ENCODE assay signal across 11 cellular contexts in genomic region chr2:128624425-128624795, GRCh38.
DNase-seq lines count a peak whose midpoint lies in the region; ATAC-seq and TF ChIP-seq lines count a peak whose summit lies in the region.
"Had no signal": no experiment of that assay in that cellular context is flagged by ENCODE, and none has a peak within 500 bp of the region (broad histone marks: within the 10 kb centered on the region; RNA-seq: fewer than 3 reads in every experiment).

No MANE protein-coding gene starts in this region.

- H3K36me3 ChIP-seq in A673 (ENCODE audit: insufficient read depth, low read length, poor library complexity, severe bottlenecking) (no peaks in the 10 kb centered on the region), mesenchymal stem cell (ENCODE audit: control insufficient read depth in 1 of 2, insufficient read depth in 2 of 2, low read depth in 1 of 2, low read length in 2 of 2) (no peaks in the 10 kb centered on the region)

- H3K9ac ChIP-seq in mesenchymal stem cell (ENCODE audit: low read length) = peak overlapping the region; percentile 29

- peaks cover 16% of the 10 kb centered on the region for H3K4me1 ChIP-seq in A673 (ENCODE audit: insufficient read depth, low read length, poor library complexity, severe bottlenecking)
- peaks cover 13% of the 10 kb centered on the region for H3K4me1 ChIP-seq in mesenchymal stem cell (ENCODE audit: control insufficient read depth, insufficient read depth, low read depth, low read length)

- H3K23ac ChIP-seq in mesenchymal stem cell (ENCODE audit: low read length in 2 of 2) = no peak overlapping the region

- H2AK5ac ChIP-seq in mesenchymal stem cell (ENCODE audit: low read length, severe bottlenecking) = no peak overlapping the region

- no peak for TF ChIP-seq CTCF in A673 (conservative IDR thresholded peaks at IDR 0.05; ENCODE audit: low read depth, low read length)
- no peak for TF ChIP-seq CTCF in activated CD8-positive, alpha-beta T cell treated with anti-CD3 and anti-CD28 coated beads for 36 hours (IDR thresholded peaks at IDR 0.05)
- TF ChIP-seq CTCF in omental fat pad (IDR thresholded peaks at IDR 0.05) = no peak

- peaks cover 17% of the 10 kb centered on the region for H3K4me1 Mint-ChIP-seq in activated CD8-positive, alpha-beta T cell treated with anti-CD3 and anti-CD28 coated beads for 36 hours (ENCODE audit: low read depth)

- CTCF ChIA-PET in A673 (lab: Charles Lee) = no interaction called here
- CTCF ChIA-PET in activated CD8-positive, alpha-beta T cell treated with anti-CD3 and anti-CD28 coated beads for 36 hours (lab: Charles Lee) = no interaction called here

- H3K27ac Mint-ChIP-seq in activated CD8-positive, alpha-beta T cell treated with anti-CD3 and anti-CD28 coated beads for 36 hours = peak overlapping the region; percentile 47

- no peak overlapping the region for H2BK120ac ChIP-seq in mesenchymal stem cell (ENCODE audit: low read depth, low read length)

- 91% methylated on average over 10 of the region's 10 CpGs for WGBS in mesenchymal stem cell

- intact Hi-C loops in A673 (cut with micrococcal nuclease; ENCODE audit: unreplicated experiment) = no loop called here
- intact Hi-C loops in activated CD8-positive, alpha-beta T cell treated with anti-CD3 and anti-CD28 coated beads for 36 hours (cut with micrococcal nuclease) = no loop called here

- H2BK5ac ChIP-seq in mesenchymal stem cell (ENCODE audit: low read depth, low read length, poor library complexity, severe bottlenecking) = no peak overlapping the region

- peak overlapping the region in 1 of 2 experiments; percentile 10 for H2BK12ac ChIP-seq in mesenchymal stem cell (ENCODE audit: low read length in 2 of 2)

- peak overlapping the region; percentile 16 for H4K8ac ChIP-seq in mesenchymal stem cell (ENCODE audit: low read length)

- no peak overlapping the region for H2AFZ ChIP-seq in mesenchymal stem cell (ENCODE audit: low read depth, low read length)

- H2BK15ac ChIP-seq in mesenchymal stem cell (ENCODE audit: low read depth, poor library complexity, severe bottlenecking) = no peak overlapping the region

- H3K27ac ChIP-seq in A673 (ENCODE audit: low read depth, low read length, poor library complexity, severe bottlenecking) = peak overlapping the region; percentile 65
- no peak overlapping the region for H3K27ac ChIP-seq in mesenchymal stem cell (ENCODE audit: low read length, poor library complexity, severe bottlenecking)

- POLR2A ChIA-PET in A673 (lab: Charles Lee; ENCODE audit: low non-redundant PET) = no interaction called here
- POLR2A ChIA-PET in activated CD8-positive, alpha-beta T cell treated with anti-CD3 and anti-CD28 coated beads for 36 hours (lab: Charles Lee) = interaction anchor here (1.0 kb wide), 1 partner anchor 29 kb away, joined by 3 read pairs; no protein-coding TSS in a partner anchor

- no peak overlapping the region for H3K4me3 Mint-ChIP-seq in activated CD8-positive, alpha-beta T cell treated with anti-CD3 and anti-CD28 coated beads for 36 hours

- no peaks in the 10 kb centered on the region for H3K9me3 Mint-ChIP-seq in activated CD8-positive, alpha-beta T cell treated with anti-CD3 and anti-CD28 coated beads for 36 hours

- no peak overlapping the region for H3K18ac ChIP-seq in mesenchymal stem cell (ENCODE audit: low read depth in 1 of 2, low read length in 2 of 2)

- no peak overlapping the region for H4K91ac ChIP-seq in mesenchymal stem cell (ENCODE audit: low read length)

- no peaks in the 10 kb centered on the region for H3K36me3 Mint-ChIP-seq in activated CD8-positive, alpha-beta T cell treated with anti-CD3 and anti-CD28 coated beads for 36 hours (ENCODE audit: low read depth)

- H3K27me3 Mint-ChIP-seq in activated CD8-positive, alpha-beta T cell treated with anti-CD3 and anti-CD28 coated beads for 36 hours = no peaks in the 10 kb centered on the region

- H3K79me1 ChIP-seq in mesenchymal stem cell (replicated peaks; ENCODE audit: low read length, poor library complexity, severe bottlenecking) = no peaks in the 10 kb centered on the region

- no peak for DNase-seq in A673 (ENCODE audit: low spot score)
- DNase-seq in activated CD8-positive, alpha-beta T cell treated with anti-CD3 and anti-CD28 coated beads for 36 hours = peak; percentile 46
- DNase-seq in mesenchymal stem cell = no peak
- DNase-seq in omental fat pad (ENCODE audit: low spot score) = no peak
- no peak for DNase-seq in DMS53 treated with DMSO at 0.1 percent for 48 hours (lab: John Stamatoyannopoulos, UW; ENCODE audit: unreplicated experiment)
- DNase-seq: activated CD4-positive, alpha-beta T cell treated with anti-CD3 and anti-CD28 coated beads, Interleukin-2, amount 50 U/mL, for 1 hour; cortex of kidney; DMS79 treated with DMSO at 0.1 percent for 48 hours had no signal

- ATAC-seq in GM21381 (IDR thresholded peaks at IDR 0.05; ENCODE audit: unreplicated experiment) (peak; percentile 7), GM18511 (IDR thresholded peaks at IDR 0.05; ENCODE audit: unreplicated experiment) (no peak), omental fat pad (ENCODE audit: low FRiP score) (no peak), GM19324 (IDR thresholded peaks at IDR 0.05; ENCODE audit: low FRiP score, unreplicated experiment) (no peak)
- peak; percentile 69 for ATAC-seq in activated CD8-positive, alpha-beta T cell treated with anti-CD3 and anti-CD28 coated beads for 36 hours

- no peaks in the 10 kb centered on the region for H3K9me3 ChIP-seq in A673 (ENCODE audit: low read depth, low read length, poor library complexity, severe bottlenecking)
- H3K9me3 ChIP-seq in mesenchymal stem cell (ENCODE audit: control insufficient read depth, low read length) = no peaks in the 10 kb centered on the region

- H3K4me2 ChIP-seq in mesenchymal stem cell (ENCODE audit: low read length, poor library complexity, severe bottlenecking) = no peak overlapping the region

- H3K14ac ChIP-seq in mesenchymal stem cell (ENCODE audit: low read length in 2 of 2) = peak overlapping the region in 1 of 2 experiments; percentile 59

- BruUV-seq in A673 (replicated peaks; lab: Mats Ljungman, UMichigan) = no TSS peak

- H3K4me3 ChIP-seq in A673 (ENCODE audit: low read depth, low read length, poor library complexity, severe bottlenecking) (no peak overlapping the region), mesenchymal stem cell (ENCODE audit: insufficient read depth in 1 of 2, low read depth in 1 of 2, low read length in 2 of 2) (no peak overlapping the region)

- H3K27me3 ChIP-seq in A673 (replicated peaks; ENCODE audit: insufficient read depth, low read depth, low read length, poor library complexity) (no peaks in the 10 kb centered on the region), mesenchymal stem cell (ENCODE audit: control insufficient read depth in 1 of 2, insufficient read depth in 1 of 2, low read length in 2 of 2) (peaks cover 21 to 38% of the 10 kb centered on the region in 2 experiments)

- no peak overlapping the region for H3K4ac ChIP-seq in mesenchymal stem cell (ENCODE audit: low read depth in 1 of 2, low read length in 2 of 2)

Comparison
In these comparisons a context has a peak if more than half of its experiments do, and no peak if none do; other contexts are left out.
1. ATAC-seq: peak in GM21381 (single experiment) and activated CD8-positive, alpha-beta T cell treated with anti-CD3 and anti-CD28 coated beads for 36 hours (single experiment); none in GM18511 (single experiment), omental fat pad (single experiment) and GM19324 (single experiment).